ENCODE assay signal across 8 cellular contexts in genomic region chr7:5139998-5140397, GRCh38. TPM values are rescaled to one million over a fixed set of nuclear protein-coding genes. Genes with fewer than 3 reads are reported as not detected.
DNase-seq lines count a peak whose midpoint lies in the region; ATAC-seq, FAIRE-seq and TF ChIP-seq lines count a peak whose summit lies in the region.

No MANE protein-coding gene starts in this region.

- no peak overlapping the region for H3K4me3 ChIP-seq in bronchial epithelial cell (ENCODE audit: low read depth, low read length)

- intact Hi-C loops in activated CD4-positive, alpha-beta T cell treated with anti-CD3 and anti-CD28 coated beads for 36 hours (cut with DNase I, micrococcal nuclease): loop anchor here in 1 of 2 experiments (1.0 to 5.0 kb wide), 2 partner anchors 34 to 257 kb away; no protein-coding TSS in a partner anchor

- DNase-seq in activated CD4-positive, alpha-beta T cell treated with anti-CD3 and anti-CD28 coated beads for 36 hours: peak; percentile 60
- DNase-seq in activated CD4-positive, alpha-beta T cell treated with anti-CD3 and anti-CD28 coated beads for 1 hour: no peak
- DNase-seq in NCI-H345 (lab: John Stamatoyannopoulos, UW) (peak; percentile 17), bronchial epithelial cell (ENCODE audit: low read depth) (peak; percentile 3), nephron progenitor cell (peak; percentile 26), DMS114 treated with DMSO at 0.1 percent for 48 hours (lab: John Stamatoyannopoulos, UW; ENCODE audit: unreplicated experiment) (no peak), NCI-H774 (lab: John Stamatoyannopoulos, UW) (no peak)

- H3K4me1 Mint-ChIP-seq in activated CD4-positive, alpha-beta T cell treated with anti-CD3 and anti-CD28 coated beads for 36 hours: peaks cover 15% of the 10 kb centered on the region
- peaks cover 5% of the 10 kb centered on the region for H3K4me1 Mint-ChIP-seq in nephron progenitor cell

- H3K27me3 Mint-ChIP-seq in activated CD4-positive, alpha-beta T cell treated with anti-CD3 and anti-CD28 coated beads for 36 hours: no peaks in the 10 kb centered on the region
- peaks cover 16% of the 10 kb centered on the region for H3K27me3 Mint-ChIP-seq in nephron progenitor cell (ENCODE audit: low read depth, poor library complexity)

- POLR2A ChIA-PET in activated CD4-positive, alpha-beta T cell treated with anti-CD3 and anti-CD28 coated beads for 36 hours (lab: Charles Lee): no interaction called here

- H3K36me3 Mint-ChIP-seq in activated CD4-positive, alpha-beta T cell treated with anti-CD3 and anti-CD28 coated beads for 36 hours (ENCODE audit: low read depth): no peaks in the 10 kb centered on the region
- H3K36me3 Mint-ChIP-seq in nephron progenitor cell (ENCODE audit: low read depth): no peaks in the 10 kb centered on the region

- H3K36me3 ChIP-seq in bronchial epithelial cell (ENCODE audit: control insufficient read depth, insufficient read depth, low read length): no peaks in the 10 kb centered on the region

- CTCF ChIA-PET in activated CD4-positive, alpha-beta T cell treated with anti-CD3 and anti-CD28 coated beads for 36 hours (lab: Charles Lee): interaction anchor here (0.8 to 1.3 kb wide), 2 partner anchors 31 to 35 kb away, joined by 3 to 4 read pairs; no protein-coding TSS in a partner anchor

- H3K27ac Mint-ChIP-seq in activated CD4-positive, alpha-beta T cell treated with anti-CD3 and anti-CD28 coated beads for 36 hours: no peak overlapping the region
- no peak overlapping the region for H3K27ac Mint-ChIP-seq in nephron progenitor cell

- peak; percentile 22 for TF ChIP-seq CTCF in bronchial epithelial cell (IDR thresholded peaks at IDR 0.05; ENCODE audit: insufficient read depth, low read length, severe bottlenecking)
- peak; percentile 40 for TF ChIP-seq CTCF in nephron progenitor cell (IDR thresholded peaks at IDR 0.05)

- H3K4me3 Mint-ChIP-seq in activated CD4-positive, alpha-beta T cell treated with anti-CD3 and anti-CD28 coated beads for 36 hours: no peak overlapping the region
- no peak overlapping the region for H3K4me3 Mint-ChIP-seq in nephron progenitor cell

- H3K27me3 ChIP-seq in bronchial epithelial cell (ENCODE audit: control insufficient read depth, insufficient read depth, low read length): no peaks in the 10 kb centered on the region

- ATAC-seq in activated CD4-positive, alpha-beta T cell treated with anti-CD3 and anti-CD28 coated beads for 36 hours: no peak
- ATAC-seq in GM18511 (IDR thresholded peaks at IDR 0.05; ENCODE audit: unreplicated experiment): no peak

- H3K9me3 Mint-ChIP-seq in activated CD4-positive, alpha-beta T cell treated with anti-CD3 and anti-CD28 coated beads for 36 hours (ENCODE audit: low read depth): no peaks in the 10 kb centered on the region
- no peaks in the 10 kb centered on the region for H3K9me3 Mint-ChIP-seq in nephron progenitor cell

- no peak for FAIRE-seq in bronchial epithelial cell (lab: Jason Lieb, UNC)

RNA-seq across cellular contexts. Expression of gene WIPI2, which starts 50.0 kb away (rescaled TPM):
- 10 to 100 TPM; 44.5 to 45.1 TPM for total RNA-seq in activated CD4-positive, alpha-beta T cell treated with anti-CD3 and anti-CD28 coated beads for 36 hours
- 42.0 and 45.5 TPM in 2 replicates for total RNA-seq in bronchial epithelial cell

Comparison
In these comparisons a context has a peak if more than half of its experiments do, and no peak if none do; other contexts are left out.
1. DNase-seq: peak in activated CD4-positive, alpha-beta T cell treated with anti-CD3 and anti-CD28 coated beads for 36 hours (single experiment), NCI-H345 (single experiment), bronchial epithelial cell (single experiment) and nephron progenitor cell (single experiment); none in activated CD4-positive, alpha-beta T cell treated with anti-CD3 and anti-CD28 coated beads for 1 hour (single experiment), DMS114 treated with DMSO at 0.1 percent for 48 hours (single experiment) and NCI-H774 (single experiment).